Comparison of ENCODE assay signal across 1 cellular context in the genomic region with DNA sequence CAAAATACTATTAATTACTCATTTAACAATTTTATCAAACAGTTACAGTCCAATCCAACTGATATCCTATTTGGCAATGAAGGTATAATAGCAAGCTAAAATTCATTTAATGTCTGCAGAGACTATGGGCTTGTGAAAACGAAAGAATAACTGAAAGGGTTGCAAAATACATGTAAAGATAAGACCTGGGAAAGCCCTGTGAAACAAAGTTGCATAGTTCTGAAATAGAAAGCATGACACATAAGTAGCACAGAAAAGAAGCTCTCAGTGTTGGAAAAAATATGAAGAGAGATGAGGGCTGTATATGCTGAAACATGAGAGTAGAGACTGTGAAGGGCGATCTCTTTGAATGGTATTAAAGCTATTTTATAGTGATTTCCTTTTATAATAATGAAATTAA.
TF ChIP-seq lines count a peak whose summit lies in the region.

No MANE protein-coding gene starts in this region.

TF ChIP-seq in GM23338, 12 proteins besides CTCF, POLR2A, EP300 and RAD21 (continued from another document):
- TF ChIP-seq, protein P1, sequence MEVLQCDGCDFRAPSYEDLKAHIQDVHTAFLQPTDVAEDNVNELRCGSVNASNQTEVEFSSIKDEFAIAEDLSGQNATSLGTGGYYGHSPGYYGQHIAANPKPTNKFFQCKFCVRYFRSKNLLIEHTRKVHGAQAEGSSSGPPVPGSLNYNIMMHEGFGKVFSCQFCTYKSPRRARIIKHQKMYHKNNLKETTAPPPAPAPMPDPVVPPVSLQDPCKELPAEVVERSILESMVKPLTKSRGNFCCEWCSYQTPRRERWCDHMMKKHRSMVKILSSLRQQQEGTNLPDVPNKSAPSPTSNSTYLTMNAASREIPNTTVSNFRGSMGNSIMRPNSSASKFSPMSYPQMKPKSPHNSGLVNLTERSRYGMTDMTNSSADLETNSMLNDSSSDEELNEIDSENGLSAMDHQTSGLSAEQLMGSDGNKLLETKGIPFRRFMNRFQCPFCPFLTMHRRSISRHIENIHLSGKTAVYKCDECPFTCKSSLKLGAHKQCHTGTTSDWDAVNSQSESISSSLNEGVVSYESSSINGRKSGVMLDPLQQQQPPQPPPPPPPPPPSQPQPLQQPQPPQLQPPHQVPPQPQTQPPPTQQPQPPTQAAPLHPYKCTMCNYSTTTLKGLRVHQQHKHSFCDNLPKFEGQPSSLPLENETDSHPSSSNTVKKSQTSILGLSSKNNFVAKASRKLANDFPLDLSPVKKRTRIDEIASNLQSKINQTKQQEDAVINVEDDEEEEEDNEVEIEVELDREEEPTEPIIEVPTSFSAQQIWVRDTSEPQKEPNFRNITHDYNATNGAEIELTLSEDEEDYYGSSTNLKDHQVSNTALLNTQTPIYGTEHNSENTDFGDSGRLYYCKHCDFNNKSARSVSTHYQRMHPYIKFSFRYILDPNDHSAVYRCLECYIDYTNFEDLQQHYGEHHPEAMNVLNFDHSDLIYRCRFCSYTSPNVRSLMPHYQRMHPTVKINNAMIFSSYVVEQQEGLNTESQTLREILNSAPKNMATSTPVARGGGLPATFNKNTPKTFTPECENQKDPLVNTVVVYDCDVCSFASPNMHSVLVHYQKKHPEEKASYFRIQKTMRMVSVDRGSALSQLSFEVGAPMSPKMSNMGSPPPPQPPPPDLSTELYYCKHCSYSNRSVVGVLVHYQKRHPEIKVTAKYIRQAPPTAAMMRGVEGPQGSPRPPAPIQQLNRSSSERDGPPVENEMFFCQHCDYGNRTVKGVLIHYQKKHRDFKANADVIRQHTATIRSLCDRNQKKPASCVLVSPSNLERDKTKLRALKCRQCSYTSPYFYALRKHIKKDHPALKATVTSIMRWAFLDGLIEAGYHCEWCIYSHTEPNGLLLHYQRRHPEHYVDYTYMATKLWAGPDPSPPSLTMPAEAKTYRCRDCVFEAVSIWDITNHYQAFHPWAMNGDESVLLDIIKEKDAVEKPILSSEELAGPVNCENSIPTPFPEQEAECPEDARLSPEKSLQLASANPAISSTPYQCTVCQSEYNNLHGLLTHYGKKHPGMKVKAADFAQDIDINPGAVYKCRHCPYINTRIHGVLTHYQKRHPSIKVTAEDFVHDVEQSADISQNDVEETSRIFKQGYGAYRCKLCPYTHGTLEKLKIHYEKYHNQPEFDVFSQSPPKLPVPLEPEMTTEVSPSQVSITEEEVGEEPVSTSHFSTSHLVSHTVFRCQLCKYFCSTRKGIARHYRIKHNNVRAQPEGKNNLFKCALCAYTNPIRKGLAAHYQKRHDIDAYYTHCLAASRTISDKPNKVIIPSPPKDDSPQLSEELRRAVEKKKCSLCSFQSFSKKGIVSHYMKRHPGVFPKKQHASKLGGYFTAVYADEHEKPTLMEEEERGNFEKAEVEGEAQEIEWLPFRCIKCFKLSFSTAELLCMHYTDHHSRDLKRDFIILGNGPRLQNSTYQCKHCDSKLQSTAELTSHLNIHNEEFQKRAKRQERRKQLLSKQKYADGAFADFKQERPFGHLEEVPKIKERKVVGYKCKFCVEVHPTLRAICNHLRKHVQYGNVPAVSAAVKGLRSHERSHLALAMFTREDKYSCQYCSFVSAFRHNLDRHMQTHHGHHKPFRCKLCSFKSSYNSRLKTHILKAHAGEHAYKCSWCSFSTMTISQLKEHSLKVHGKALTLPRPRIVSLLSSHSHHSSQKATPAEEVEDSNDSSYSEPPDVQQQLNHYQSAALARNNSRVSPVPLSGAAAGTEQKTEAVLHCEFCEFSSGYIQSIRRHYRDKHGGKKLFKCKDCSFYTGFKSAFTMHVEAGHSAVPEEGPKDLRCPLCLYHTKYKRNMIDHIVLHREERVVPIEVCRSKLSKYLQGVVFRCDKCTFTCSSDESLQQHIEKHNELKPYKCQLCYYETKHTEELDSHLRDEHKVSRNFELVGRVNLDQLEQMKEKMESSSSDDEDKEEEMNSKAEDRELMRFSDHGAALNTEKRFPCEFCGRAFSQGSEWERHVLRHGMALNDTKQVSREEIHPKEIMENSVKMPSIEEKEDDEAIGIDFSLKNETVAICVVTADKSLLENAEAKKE (CRISPR knock-in tag; IDR thresholded peaks at IDR 0.05), result no peak
- no peak for TF ChIP-seq EZH2phosphoT487 (IDR thresholded peaks at IDR 0.05; ENCODE audit: unreplicated experiment)
- TF ChIP-seq STAT1 (IDR thresholded peaks at IDR 0.05; ENCODE audit: unreplicated experiment), result no peak
- TF ChIP-seq NANOG (IDR thresholded peaks at IDR 0.05; ENCODE audit: borderline replicate concordance), result no peak
- no peak for TF ChIP-seq POLR2AphosphoS5 (IDR thresholded peaks at IDR 0.05; ENCODE audit: low read depth)
- TF ChIP-seq EZH2 (IDR thresholded peaks at IDR 0.05; ENCODE audit: low read depth, unreplicated experiment), result no peak
- TF ChIP-seq ZNF114 (CRISPR knock-in tag; IDR thresholded peaks at IDR 0.05), result no peak
